In the genomic region with DNA sequence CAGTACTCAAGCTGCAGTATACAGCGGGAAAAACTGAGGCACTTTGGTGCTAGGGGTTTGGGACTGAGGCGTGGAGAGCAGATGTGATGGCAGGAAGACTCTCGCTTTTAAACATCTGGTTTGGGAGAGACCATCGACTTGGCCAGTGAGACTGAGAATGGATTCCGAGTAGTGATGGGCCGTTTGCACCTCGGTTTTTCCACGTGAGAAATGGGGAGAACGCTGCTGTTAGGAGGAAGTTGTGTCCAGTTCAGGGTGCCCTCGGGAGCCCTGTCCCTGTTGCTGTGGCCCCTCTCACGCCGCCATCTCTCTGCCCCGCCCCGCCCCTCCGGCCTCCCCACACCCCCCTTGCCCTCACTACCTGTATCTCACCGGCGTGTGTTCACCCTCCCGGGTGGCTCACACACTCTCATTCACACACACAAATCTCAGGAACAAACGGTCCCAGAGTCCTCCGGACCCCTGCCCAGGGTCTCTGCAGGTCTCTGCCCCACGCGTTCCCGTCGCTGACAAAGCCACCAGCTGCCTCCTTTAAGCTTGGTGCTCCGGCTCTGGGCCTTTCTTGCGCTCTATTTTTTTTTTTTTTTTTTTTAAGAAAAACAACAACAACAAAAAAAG, we compare ENCODE assay signal across 8 cellular contexts. TPM values are rescaled to one million over a fixed set of nuclear protein-coding genes. Genes with fewer than 3 reads are reported as not detected.
DNase-seq lines count a peak whose midpoint lies in the region; ATAC-seq, FAIRE-seq and TF ChIP-seq lines count a peak whose summit lies in the region.

No MANE protein-coding gene starts in this region.

- H3K27me3 ChIP-seq in esophagus (ENCODE audit: control insufficient read depth in 1 of 2, insufficient read depth in 2 of 2, low read length in 2 of 2) (no peaks in the 10 kb centered on the region), psoas muscle (ENCODE audit: insufficient read depth in 3 of 3, low read length in 2 of 3) (no peaks in the 10 kb centered on the region)

- WGBS in esophagus, 2 donors, result 36% methylated on average over 20 to 26 of the region's 26 CpGs
- WGBS in psoas muscle, 3 donors, result 59 to 67% (median 64%) methylated on average over 24 to 26 of the region's 26 CpGs

- intact Hi-C loops in psoas muscle (cut with DNase I), result no loop called here

- H3K36me3 ChIP-seq in esophagus (ENCODE audit: control insufficient read depth in 2 of 2, insufficient read depth in 2 of 2, low read length in 1 of 2) (no peaks in the 10 kb centered on the region), psoas muscle (ENCODE audit: insufficient read depth in 1 of 2, low read depth in 1 of 2) (no peaks in the 10 kb centered on the region)

- peak overlapping the region; percentile 96 for H3K27ac ChIP-seq in RWPE1
- peak overlapping the region; percentile 38 to 81 for H3K27ac ChIP-seq in esophagus (ENCODE audit: low read depth in 2 of 2, low read length in 1 of 2)
- H3K27ac ChIP-seq in psoas muscle, result peak overlapping the region; percentile 58

- no peak for ATAC-seq in psoas muscle
- ATAC-seq in HG03520 (IDR thresholded peaks at IDR 0.05; ENCODE audit: unreplicated experiment), result no peak
- ATAC-seq in GM18868 (IDR thresholded peaks at IDR 0.05; ENCODE audit: unreplicated experiment), result no peak

- TF ChIP-seq CTCF in RWPE1 (conservative IDR thresholded peaks at IDR 0.05; ENCODE audit: low read depth), result no peak
- TF ChIP-seq CTCF in psoas muscle (IDR thresholded peaks at IDR 0.05), result no peak

- H3K4me1 ChIP-seq in esophagus (ENCODE audit: control insufficient read depth in 2 of 2, insufficient read depth in 2 of 2, low read length in 1 of 2) (peaks cover 3 to 11% of the 10 kb centered on the region in 2 donors), psoas muscle (peaks cover 5% of the 10 kb centered on the region)

- H3K9me3 ChIP-seq in esophagus (ENCODE audit: control insufficient read depth in 2 of 2, insufficient read depth in 1 of 2, low read depth in 1 of 2, low read length in 1 of 2) (peaks cover 0 to 3% of the 10 kb centered on the region in 2 donors), psoas muscle (no peaks in the 10 kb centered on the region)

- CTCF ChIA-PET in RWPE1 (lab: Yijun Ruan, JAX), result interaction anchor here (0.6 to 3.2 kb wide), 2 partner anchors 7 to 62 kb away, joined by 3 to 13 read pairs; no protein-coding TSS in a partner anchor

- FAIRE-seq in RCC 7860 (lab: Jason Lieb, UNC), result no peak

- DNase-seq in GM03348 (ENCODE audit: low spot score) (peak; percentile 25), RWPE1 (ENCODE audit: low spot score) (no peak), psoas muscle (no peak), RCC 7860 (ENCODE audit: low spot score) (no peak)
- no peak for DNase-seq in stimulated activated CD8-positive, alpha-beta memory T cell treated with anti-CD3 and anti-CD28 coated beads, Interleukin-4, amount 100 ng/mL, for 48 hours

- POLR2A ChIA-PET in RWPE1 (lab: Yijun Ruan, JAX; ENCODE audit: low non-redundant PET), result interaction anchor here (0.6 kb wide), 3 partner anchors 24 to 505 kb away, joined by 3 to 7 read pairs (median 5); no protein-coding TSS in a partner anchor

- H3K4me3 ChIP-seq in esophagus (ENCODE audit: low read depth in 1 of 2, low read length in 2 of 2), result peak overlapping the region; percentile 66 to 72
- H3K4me3 ChIP-seq in psoas muscle, result peak overlapping the region; percentile 70

RNA-seq across cellular contexts. Expression of gene SOX12, which starts 2.7 kb away (rescaled TPM):
- 1 to 10 TPM; 2.2 to 2.4 TPM for polyA plus RNA-seq in esophagus
- total RNA-seq in psoas muscle, result 1 to 10 TPM; 1.2 to 5.7 (median 5.2) TPM
- polyA plus RNA-seq in psoas muscle, result 1 to 10 TPM; 1.9 to 3.6 (median 2.3) TPM

RNA-seq across cellular contexts. Expression of gene NRSN2, which starts 18.9 kb away (rescaled TPM):
- 1 to 10 TPM; 6.0 to 6.1 TPM for polyA plus RNA-seq in esophagus
- total RNA-seq in psoas muscle, result 1 to 10 TPM; 3.0 to 5.0 (median 3.9) TPM
- polyA plus RNA-seq in psoas muscle, result 1 to 10 TPM; 1.6 to 3.4 (median 3.1) TPM

RNA-seq across cellular contexts. Expression of gene ZCCHC3, which starts 30.7 kb away (rescaled TPM):
- polyA plus RNA-seq in esophagus (1 to 10 TPM; 5.7 to 6.2 TPM), psoas muscle (1 to 10 TPM; 6.8 to 8.4 (median 7.9) TPM)
- 10 to 100 TPM in 1 of 4 donors, 1 to 10 TPM in 3; 9.3 to 10.2 (median 9.5) TPM for total RNA-seq in psoas muscle

RNA-seq across cellular contexts. Expression of gene C20orf96, which starts 37.5 kb away (rescaled TPM):
- polyA plus RNA-seq in esophagus, result 1 to 10 TPM; 1.9 TPM
- 1 to 10 TPM; 1.0 to 2.1 (median 1.5) TPM for total RNA-seq in psoas muscle
- 1 to 10 TPM; 1.3 to 2.1 (median 1.9) TPM for polyA plus RNA-seq in psoas muscle

RNA-seq across cellular contexts. Expression of gene TRIB3, which starts 52.5 kb away (rescaled TPM):
- polyA plus RNA-seq in esophagus (10 to 100 TPM in 1 of 2 donors, 1 to 10 TPM in 1; 7.6 to 21.1 TPM), psoas muscle (10 to 100 TPM in 1 of 3 donors, 1 to 10 TPM in 1, under 1 TPM in 1; 0.74 to 16.3 (median 2.1) TPM)
- total RNA-seq in psoas muscle, result 1 to 10 TPM in 3 of 4 donors, under 1 TPM in 1; 0.78 to 7.7 (median 2.5) TPM
